ENCODE assay signal across 2 cellular contexts in genomic region chr20:63482021-63482587, GRCh38.
TF ChIP-seq lines count a peak whose summit lies in the region.

No MANE protein-coding gene starts in this region.

TF ChIP-seq in SK-N-SH, 30 proteins besides CTCF, POLR2A, EP300 and RAD21 (continued from another document):
- TF ChIP-seq MAX (IDR thresholded peaks at IDR 0.05; ENCODE audit: low read depth) (no peak), NRF1 (IDR thresholded peaks at IDR 0.05; ENCODE audit: low read depth, low read length) (no peak), GATA2 (CRISPR knock-in tag; IDR thresholded peaks at IDR 0.05) (no peak), JUND (IDR thresholded peaks at IDR 0.05) (no peak)

TF ChIP-seq in neural cell, 6 proteins besides CTCF, POLR2A, EP300 and RAD21 (continued from another document):
- no peak for TF ChIP-seq REST (IDR thresholded peaks at IDR 0.05; ENCODE audit: borderline replicate concordance)
